Comparison of ENCODE assay signal across 4 cellular contexts in the genomic region with DNA sequence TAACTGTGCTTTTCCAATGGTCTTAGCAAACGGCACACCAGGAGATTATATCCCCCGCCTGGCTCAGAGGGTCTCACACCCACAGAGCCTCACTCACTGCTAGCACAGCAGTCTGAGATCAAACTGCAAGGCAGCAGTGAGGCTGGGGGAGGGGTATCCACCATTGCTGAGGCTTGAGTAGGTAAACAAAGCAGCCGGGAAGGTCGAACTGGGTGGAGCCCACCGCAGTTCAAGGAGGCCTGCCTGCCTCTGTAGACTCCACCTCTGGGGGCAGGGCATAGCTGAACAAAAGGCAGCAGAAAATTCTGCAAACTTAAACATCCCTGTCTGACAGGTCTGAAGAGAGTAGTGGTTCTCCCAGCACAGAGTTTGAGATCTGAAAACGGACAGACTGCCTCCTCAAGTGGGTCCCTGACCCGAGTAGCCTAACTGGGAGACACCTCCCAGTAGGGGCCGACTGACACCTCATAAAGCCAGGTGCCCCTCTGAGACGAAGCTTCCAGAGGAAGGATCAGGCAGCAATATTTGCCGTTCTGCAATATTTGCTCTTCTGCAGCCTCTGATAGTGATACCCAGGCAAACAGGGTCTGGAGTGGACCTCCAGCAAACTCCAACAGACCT. TPM values are rescaled to one million over a fixed set of nuclear protein-coding genes. Genes with fewer than 3 reads are reported as not detected.
"Had no signal": no experiment of that assay in that cellular context is flagged by ENCODE, and none has a peak within 500 bp of the region (broad histone marks: within the 10 kb centered on the region; RNA-seq: fewer than 3 reads in every experiment).

No MANE protein-coding gene starts in this region.

RNA-seq across cellular contexts. Expression of a gene that starts 42.8 kb away (rescaled TPM):
- total RNA-seq: GM23248, H1, H4, HFFc6 had no signal
- polyA plus RNA-seq: GM23248 had no signal
